In genomic region chr12:116880817-116881324, GRCh38 we compare ENCODE assay signal across 8 cellular contexts.
DNase-seq lines count a peak whose midpoint lies in the region; ATAC-seq lines count a peak whose summit lies in the region.

No MANE protein-coding gene starts in this region.

- peaks cover 98% of the 10 kb centered on the region for H3K27me3 Mint-ChIP-seq in activated naive CD4-positive, alpha-beta T cell treated with anti-CD3 and anti-CD28 coated beads, Interleukin-2, amount 10 ng/mL, durations not matched to agents 7 days and 5 days

- peaks cover 2% of the 10 kb centered on the region for H3K36me3 Mint-ChIP-seq in activated naive CD4-positive, alpha-beta T cell treated with anti-CD3 and anti-CD28 coated beads, Interleukin-2, amount 10 ng/mL, durations not matched to agents 7 days and 5 days

- H3K27ac ChIP-seq in skin epidermis: no peak overlapping the region

- ATAC-seq in HG02759 (IDR thresholded peaks at IDR 0.05; ENCODE audit: unreplicated experiment): peak; percentile 75
- no peak for ATAC-seq in HG03571 (IDR thresholded peaks at IDR 0.05; ENCODE audit: unreplicated experiment)

- peak; percentile 65 for DNase-seq in NCI-H1436 (lab: John Stamatoyannopoulos, UW)
- DNase-seq in NCI-H1436 treated with DMSO at 0.1 percent for 48 hours (lab: John Stamatoyannopoulos, UW): no peak
- peak; percentile 51 for DNase-seq in NCI-H526 treated with DMSO at 0.1 percent for 48 hours (lab: John Stamatoyannopoulos, UW)
- peak; percentile 52 for DNase-seq in activated naive CD4-positive, alpha-beta T cell treated with anti-CD3 and anti-CD28 coated beads, Interleukin-2, amount 10 ng/mL, durations not matched to agents 7 days and 5 days
- DNase-seq in hepatic stellate cell (ENCODE audit: low spot score): peak; percentile 58

- no peak overlapping the region for H3K27ac Mint-ChIP-seq in activated naive CD4-positive, alpha-beta T cell treated with anti-CD3 and anti-CD28 coated beads, Interleukin-2, amount 10 ng/mL, durations not matched to agents 7 days and 5 days

- no peaks in the 10 kb centered on the region for H3K9me3 Mint-ChIP-seq in activated naive CD4-positive, alpha-beta T cell treated with anti-CD3 and anti-CD28 coated beads, Interleukin-2, amount 10 ng/mL, durations not matched to agents 7 days and 5 days

- CTCF ChIA-PET in activated naive CD4-positive, alpha-beta T cell treated with anti-CD3 and anti-CD28 coated beads, Interleukin-2, amount 10 ng/mL, durations not matched to agents 7 days and 5 days (lab: Charles Lee): interaction anchor here (1.3 to 3.3 kb wide), 2 partner anchors 40 to 177 kb away, joined by 3 to 17 read pairs; no protein-coding TSS in a partner anchor

- peak overlapping the region in 4 of 7 experiments; percentile 6 to 31 (median 25) for H3K4me3 ChIP-seq in skin epidermis

- H3K4me1 Mint-ChIP-seq in activated naive CD4-positive, alpha-beta T cell treated with anti-CD3 and anti-CD28 coated beads, Interleukin-2, amount 10 ng/mL, durations not matched to agents 7 days and 5 days: peaks cover 35% of the 10 kb centered on the region

- H3K4me3 Mint-ChIP-seq in activated naive CD4-positive, alpha-beta T cell treated with anti-CD3 and anti-CD28 coated beads, Interleukin-2, amount 10 ng/mL, durations not matched to agents 7 days and 5 days: peak overlapping the region; percentile 70
